19 cellular contexts compared by ENCODE assay signal in the genomic region with DNA sequence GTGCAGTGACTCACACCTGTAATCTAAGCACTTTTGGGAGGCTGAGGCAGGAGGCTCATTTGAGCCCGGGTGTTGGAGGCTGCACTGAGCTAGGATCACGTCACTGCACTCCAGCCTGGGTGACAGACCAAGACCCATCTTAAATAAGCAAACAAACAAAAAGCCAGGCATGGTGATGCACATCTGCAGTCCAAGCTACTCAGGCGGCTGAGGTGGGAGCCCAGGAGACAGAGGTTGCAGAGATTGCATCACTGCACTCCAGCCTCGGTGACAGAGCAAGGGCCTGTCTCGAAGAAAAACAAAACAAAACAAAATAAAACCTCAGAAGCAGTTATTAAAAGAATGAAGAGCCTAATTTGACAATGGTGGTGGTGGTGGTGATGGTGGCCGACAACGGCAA.
DNase-seq lines count a peak whose midpoint lies in the region; ATAC-seq, FAIRE-seq and TF ChIP-seq lines count a peak whose summit lies in the region.
"Had no signal": no experiment of that assay in that cellular context is flagged by ENCODE, and none has a peak within 500 bp of the region (broad histone marks: within the 10 kb centered on the region; RNA-seq: fewer than 3 reads in every experiment).

No MANE protein-coding gene starts in this region.

- POLR2A ChIA-PET in H1 (lab: Charles Lee; ENCODE audit: partially characterized antibody), result no interaction called here
- POLR2A ChIA-PET in activated CD4-positive, alpha-beta memory T cell treated with anti-CD3 and anti-CD28 coated beads, Interleukin-2, amount 10 ng/mL, durations not matched to agents 7 days and 5 days (lab: Charles Lee), result no interaction called here

- no peak overlapping the region for H3K23ac ChIP-seq in H9 (ENCODE audit: insufficient read length, low read depth, low read length)
- no peak overlapping the region for H3K23ac ChIP-seq in H1 (ENCODE audit: insufficient read length)

- H3K27me3 Mint-ChIP-seq in H9 (ENCODE audit: low read depth) (no peaks in the 10 kb centered on the region), nephron progenitor cell (ENCODE audit: low read depth, poor library complexity) (peaks cover 3% of the 10 kb centered on the region)
- peaks cover 9% of the 10 kb centered on the region for H3K27me3 Mint-ChIP-seq in activated CD4-positive, alpha-beta memory T cell treated with anti-CD3 and anti-CD28 coated beads, Interleukin-2, amount 10 ng/mL, durations not matched to agents 7 days and 5 days

- H3K27me3 ChIP-seq in H9 (ENCODE audit: insufficient read depth, low read length) (no peaks in the 10 kb centered on the region), H1 (replicated peaks in 1 of 4; ENCODE audit: control insufficient read depth in 3 of 4, extremely low read depth in 1 of 4, insufficient read depth in 3 of 4, low read length in 3 of 4) (no peaks in the 10 kb centered on the region)

- no peaks in the 10 kb centered on the region for H3K23me2 ChIP-seq in H9 (ENCODE audit: insufficient read length, low read depth, low read length, poor library complexity, severe bottlenecking)
- H3K23me2 ChIP-seq in H1 (ENCODE audit: low read depth, low read length), result no peaks in the 10 kb centered on the region

- TF ChIP-seq RAD21 in H1 (IDR thresholded peaks at IDR 0.05 in 1 of 2, conservative IDR thresholded peaks at IDR 0.05 in 1 of 2; ENCODE audit: low read depth in 2 of 2, low read length in 2 of 2), result no peak

- H2BK15ac ChIP-seq in H9 (ENCODE audit: low read depth, low read length) (no peak overlapping the region), H1 (ENCODE audit: low read length) (no peak overlapping the region)

- no peak overlapping the region for H3K4me2 ChIP-seq in H9 (ENCODE audit: insufficient read depth, insufficient read length, low read length)
- H3K4me2 ChIP-seq in H1 (ENCODE audit: insufficient read depth in 1 of 2, low read depth in 2 of 2, low read length in 2 of 2), result no peak overlapping the region
- H3K4me2 ChIP-seq: BLaER1 treated with 17β-estradiol and CSF1 and Interleukin-3, amounts not matched to agents 10 nM and 100 nM had no signal

- H3K36me3 ChIP-seq in H1 (ENCODE audit: control insufficient read depth in 2 of 4, insufficient read depth in 4 of 4, low read length in 3 of 4), result no peaks in the 10 kb centered on the region

- H3K9me3 Mint-ChIP-seq in H9 (no peaks in the 10 kb centered on the region), nephron progenitor cell (no peaks in the 10 kb centered on the region)
- no peaks in the 10 kb centered on the region for H3K9me3 Mint-ChIP-seq in activated CD4-positive, alpha-beta memory T cell treated with anti-CD3 and anti-CD28 coated beads, Interleukin-2, amount 10 ng/mL, durations not matched to agents 7 days and 5 days
- H3K9me3 Mint-ChIP-seq: CD8-positive, alpha-beta T cell; IgD-negative memory B cell had no signal

- H4K8ac ChIP-seq in H9 (replicated peaks; ENCODE audit: insufficient read length, low read depth, low read length) (no peak overlapping the region), H1 (ENCODE audit: extremely low read depth, insufficient read depth, low read length) (no peak overlapping the region)

- H3T11ph ChIP-seq in H9 (ENCODE audit: low read length), result no peak overlapping the region

- H3K27ac Mint-ChIP-seq in H9 (peak overlapping the region in 2 of 3 experiments; percentile 33 to 65; a peak in 2 of 7 replicates), nephron progenitor cell (peak overlapping the region; percentile 79)
- no peak overlapping the region for H3K27ac Mint-ChIP-seq in activated CD4-positive, alpha-beta memory T cell treated with anti-CD3 and anti-CD28 coated beads, Interleukin-2, amount 10 ng/mL, durations not matched to agents 7 days and 5 days
- H3K27ac Mint-ChIP-seq: B cell; CD8-positive, alpha-beta T cell; IgD-negative memory B cell had no signal

- FAIRE-seq in H1 (lab: Jason Lieb, UNC), result no peak
- FAIRE-seq: GM12878 had no signal

- DNase-seq in H9, result no peak
- no peak for DNase-seq in H1 (ENCODE audit: low read depth in 1 of 2, low spot score in 2 of 2)
- DNase-seq in nephron progenitor cell, result no peak
- DNase-seq in activated CD4-positive, alpha-beta memory T cell treated with anti-CD3 and anti-CD28 coated beads, Interleukin-2, amount 10 ng/mL, durations not matched to agents 7 days and 5 days, result no peak
- DNase-seq in posterior cingulate gyrus, result no peak
- DNase-seq: CD8-positive, alpha-beta T cell; DMS 273 treated with DMSO at 0.1 percent for 48 hours; DMS53; DND-41; EL; GM23248; H7; KG1 had no signal

- H3K4me1 Mint-ChIP-seq in H9 (peaks cover 19 to 23% of the 10 kb centered on the region in 2 experiments), nephron progenitor cell (peaks cover 48% of the 10 kb centered on the region)
- H3K4me1 Mint-ChIP-seq in activated CD4-positive, alpha-beta memory T cell treated with anti-CD3 and anti-CD28 coated beads, Interleukin-2, amount 10 ng/mL, durations not matched to agents 7 days and 5 days, result no peaks in the 10 kb centered on the region
- H3K4me1 Mint-ChIP-seq: B cell, IgD-negative memory B cell had no signal

- intact Hi-C loops in posterior cingulate gyrus (cut with DNase I), result no loop called here

- no peak overlapping the region for H2AFZ ChIP-seq in H9 (ENCODE audit: low read length)
- H2AFZ ChIP-seq in H1 (ENCODE audit: low read length), result no peak overlapping the region
- H2AFZ ChIP-seq: GM23248 had no signal

- no peak overlapping the region for H3K14ac ChIP-seq in H9 (ENCODE audit: insufficient read depth, low read length)
- no peak overlapping the region for H3K14ac ChIP-seq in H1 (ENCODE audit: insufficient read length)

- TF ChIP-seq EP300 in H1 (IDR thresholded peaks at IDR 0.05; ENCODE audit: borderline replicate concordance in 1 of 2, low read depth in 2 of 2, low read length in 2 of 2), result no peak

- no peak overlapping the region for H4K91ac ChIP-seq in H9 (ENCODE audit: insufficient read length, low read depth, low read length)
- no peak overlapping the region for H4K91ac ChIP-seq in H1 (replicated peaks; ENCODE audit: insufficient read length, low read length)

- CTCF ChIA-PET in H1 (lab: Charles Lee; ENCODE audit: partially characterized antibody), result interaction anchor here (1.0 to 3.4 kb wide), 4 partner anchors 50 to 115 kb away, joined by 3 to 29 read pairs (median 4); no protein-coding TSS in a partner anchor
- CTCF ChIA-PET in activated CD4-positive, alpha-beta memory T cell treated with anti-CD3 and anti-CD28 coated beads, Interleukin-2, amount 10 ng/mL, durations not matched to agents 7 days and 5 days (lab: Charles Lee), result interaction anchor here (0.9 kb wide), 1 partner anchor 45 kb away, joined by 4 read pairs; no protein-coding TSS in a partner anchor

- ATAC-seq in HG02759 (IDR thresholded peaks at IDR 0.05; ENCODE audit: unreplicated experiment), result no peak
- ATAC-seq: CD8-positive, alpha-beta T cell; GM12878 had no signal

- H3K79me1 ChIP-seq in H9 (ENCODE audit: insufficient read depth, low read depth, low read length, poor library complexity, severe bottlenecking) (peaks cover 11% of the 10 kb centered on the region), H1 (ENCODE audit: low read depth, low read length) (peaks cover 5% of the 10 kb centered on the region)

- H3K4me1 ChIP-seq in H9 (ENCODE audit: insufficient read depth, low read length) (no peaks in the 10 kb centered on the region), H1 (replicated peaks in 1 of 4; ENCODE audit: control insufficient read depth in 3 of 4, insufficient read depth in 4 of 4, low read length in 3 of 4) (peaks cover 0 to 7% (median 3%) of the 10 kb centered on the region in 4 experiments; a peak in 5 of 7 replicates)

- no peak overlapping the region for H2AK5ac ChIP-seq in H9 (ENCODE audit: insufficient read length, low read length)
- H2AK5ac ChIP-seq in H1 (ENCODE audit: low read depth, low read length), result no peak overlapping the region

- no peak overlapping the region for H2BK5ac ChIP-seq in H9 (ENCODE audit: insufficient read length, low read length)
- H2BK5ac ChIP-seq in H1 (ENCODE audit: low read depth, low read length), result no peak overlapping the region

- H2BK12ac ChIP-seq in H9 (ENCODE audit: insufficient read length, low read depth, low read length) (no peak overlapping the region), H1 (ENCODE audit: low read depth, low read length) (no peak overlapping the region)

- H2BK20ac ChIP-seq in H9 (ENCODE audit: low read depth, low read length, poor library complexity, severe bottlenecking) (no peak overlapping the region), H1 (ENCODE audit: low read length) (no peak overlapping the region)

- no peak for TF ChIP-seq CTCF in H9 (conservative IDR thresholded peaks at IDR 0.05)
- no peak for TF ChIP-seq CTCF in H1 (IDR thresholded peaks at IDR 0.05; ENCODE audit: control extremely low read depth in 1 of 3, insufficient read depth in 1 of 3, low read depth in 1 of 3, low read length in 3 of 3)
- no peak for TF ChIP-seq CTCF in nephron progenitor cell (IDR thresholded peaks at IDR 0.05)

- H3K4me3 ChIP-seq in H1 (ENCODE audit: extremely low read depth in 1 of 4, insufficient read depth in 2 of 4, low read depth in 3 of 4, low read length in 4 of 4), result no peak overlapping the region
- H3K4me3 ChIP-seq: BLaER1 treated with 17β-estradiol and CSF1 and Interleukin-3, amounts not matched to agents 10 nM and 100 nM; GM12878; GM23248 had no signal

- TF ChIP-seq POLR2A in H1 (IDR thresholded peaks at IDR 0.05; ENCODE audit: control extremely low read depth in 1 of 2, low read depth in 2 of 2, low read length in 2 of 2), result no peak

- peaks cover 11% of the 10 kb centered on the region; the same call in 1 of the 2 replicates for H3K79me2 ChIP-seq in H9 (ENCODE audit: insufficient read depth, low read length)
- H3K79me2 ChIP-seq in H1 (ENCODE audit: control insufficient read depth in 1 of 2, insufficient read depth in 2 of 2, low read length in 2 of 2), result peaks cover 2 to 67% of the 10 kb centered on the region in 2 experiments; a peak in 3 of 4 replicates

- H2BK120ac ChIP-seq in H9 (ENCODE audit: low read depth, low read length, poor library complexity, severe bottlenecking) (no peak overlapping the region), H1 (replicated peaks; ENCODE audit: low read depth, low read length) (no peak overlapping the region)

- H3K56ac ChIP-seq in H9 (ENCODE audit: insufficient read length, low read depth, low read length), result no peak overlapping the region
- no peak overlapping the region for H3K56ac ChIP-seq in H1 (replicated peaks; ENCODE audit: insufficient read length, low read depth, low read length)

- no CpG with 5 or more reads among the region's 7 CpGs for WGBS in H9 (ENCODE audit: extremely low coverage, insufficient read length, low lambda C conversion rate)
- WGBS in H1 (ENCODE audit: extremely low coverage in 1 of 2, insufficient coverage in 1 of 2, insufficient read length in 1 of 2, insufficient replicate concordance in 2 of 2, low coverage in 1 of 2, low lambda C conversion rate in 2 of 2, missing lambda C conversion rate in 1 of 2), 2 experiments, result 92% methylated on average over 7 of the region's 7 CpGs; no CpG with 5 or more reads in 1 of the 2 experiments

- no peaks in the 10 kb centered on the region for H3K9me3 ChIP-seq in H9 (ENCODE audit: control insufficient read depth, low read depth, low read length)
- H3K9me3 ChIP-seq in H1 (ENCODE audit: insufficient read depth in 2 of 2, low read depth in 1 of 2, low read length in 1 of 2), result no peaks in the 10 kb centered on the region
- H3K9me3 ChIP-seq: BLaER1 treated with 17β-estradiol and CSF1 and Interleukin-3, amounts not matched to agents 10 nM and 100 nM had no signal

- H3K18ac ChIP-seq in H9 (ENCODE audit: insufficient read length, low read depth, low read length) (no peak overlapping the region), H1 (ENCODE audit: extremely low read depth, low read length) (no peak overlapping the region)

- H4K5ac ChIP-seq in H9 (ENCODE audit: insufficient read length, low read depth, low read length) (no peak overlapping the region), H1 (ENCODE audit: insufficient read length, low read depth, low read length) (no peak overlapping the region)

- H3K36me3 Mint-ChIP-seq in H9 (ENCODE audit: insufficient read depth in 1 of 3, low read depth in 3 of 3) (peaks cover 0 to 3% (median 0%) of the 10 kb centered on the region in 3 experiments; a peak in 1 of 7 replicates), nephron progenitor cell (ENCODE audit: low read depth) (peaks cover 4% of the 10 kb centered on the region)
- no peaks in the 10 kb centered on the region for H3K36me3 Mint-ChIP-seq in activated CD4-positive, alpha-beta memory T cell treated with anti-CD3 and anti-CD28 coated beads, Interleukin-2, amount 10 ng/mL, durations not matched to agents 7 days and 5 days (ENCODE audit: low read depth)
- H3K36me3 Mint-ChIP-seq: CD8-positive, alpha-beta T cell; IgD-negative memory B cell had no signal

- H3K9ac ChIP-seq in H9 (ENCODE audit: extremely low read depth, insufficient read length, low read length) (no peak overlapping the region), H1 (replicated peaks in 1 of 4; ENCODE audit: extremely low read depth in 1 of 4, low read depth in 3 of 4, low read length in 3 of 4) (no peak overlapping the region)
- H3K9ac ChIP-seq: BLaER1 treated with 17β-estradiol and CSF1 and Interleukin-3, amounts not matched to agents 10 nM and 100 nM; GM23248 had no signal

- H3K27ac ChIP-seq in H9 (ENCODE audit: insufficient read length, low read depth, low read length) (no peak overlapping the region), H1 (ENCODE audit: low read depth, low read length) (no peak overlapping the region)
- H3K27ac ChIP-seq: BLaER1 treated with 17β-estradiol and CSF1 and Interleukin-3, amounts not matched to agents 10 nM and 100 nM; GM23248; HL-60 had no signal

- H3K4ac ChIP-seq in H9 (ENCODE audit: low read depth, low read length) (no peak overlapping the region), H1 (replicated peaks; ENCODE audit: insufficient read length, low read depth, low read length) (no peak overlapping the region)

- H3K4me3 Mint-ChIP-seq in H9 (no peak overlapping the region), nephron progenitor cell (no peak overlapping the region)
- no peak overlapping the region for H3K4me3 Mint-ChIP-seq in activated CD4-positive, alpha-beta memory T cell treated with anti-CD3 and anti-CD28 coated beads, Interleukin-2, amount 10 ng/mL, durations not matched to agents 7 days and 5 days
- H3K4me3 Mint-ChIP-seq: B cell; CD8-positive, alpha-beta T cell; IgD-negative memory B cell had no signal

- H4K20me1 ChIP-seq in H9 (ENCODE audit: control insufficient read depth, insufficient read depth, insufficient read length) (no peaks in the 10 kb centered on the region), H1 (replicated peaks in 1 of 2; ENCODE audit: control insufficient read depth in 1 of 2, insufficient read depth in 2 of 2, low read length in 2 of 2) (peaks cover 1 to 9% of the 10 kb centered on the region in 2 experiments)
